25 cellular contexts compared by ENCODE assay signal in genomic region chr20:42192321-42192720, GRCh38.
"Had no signal": no experiment of that assay in that cellular context is flagged by ENCODE, and none has a peak within 500 bp of the region (broad histone marks: within the 10 kb centered on the region; RNA-seq: fewer than 3 reads in every experiment).

No MANE protein-coding gene starts in this region.

- H3K27me3 ChIP-seq: ascending aorta, brain microvascular endothelial cell, esophagus muscularis mucosa, left lung, right lobe of liver, thyroid gland, upper lobe of right lung had no signal

- H3K27ac Mint-ChIP-seq: activated CD8-positive, alpha-beta T cell treated with anti-CD3 and anti-CD28 coated beads, Interleukin-2, amount 10 ng/mL, durations not matched to agents 7 days and 5 days; activated naive CD4-positive, alpha-beta T cell treated with anti-CD3 and anti-CD28 coated beads, Interleukin-2, amount 50 U/mL, for 72 hours; naive B cell; stimulated activated naive CD8-positive, alpha-beta T cell treated with anti-CD3 and anti-CD28 coated beads, Interleukin-15, Interleukin-2, amounts not matched to agents 100 ng/mL and 50 ng/mL, for 24 hours had no signal

- H3K4me3 Mint-ChIP-seq: activated CD8-positive, alpha-beta T cell treated with anti-CD3 and anti-CD28 coated beads, Interleukin-2, amount 10 ng/mL, durations not matched to agents 7 days and 5 days; naive B cell; stimulated activated naive CD8-positive, alpha-beta T cell treated with anti-CD3 and anti-CD28 coated beads, Interleukin-15, Interleukin-2, amounts not matched to agents 100 ng/mL and 50 ng/mL, for 24 hours had no signal

- H3K4me1 Mint-ChIP-seq: naive B cell had no signal

- H3K36me3 Mint-ChIP-seq: naive B cell had no signal

- H3K4me3 ChIP-seq: ascending aorta, esophagus muscularis mucosa, left lung, lung, right lobe of liver, skin epidermis, thyroid gland, upper lobe of right lung had no signal

- DNase-seq: activated CD4-positive, alpha-beta T cell treated with anti-CD3 and anti-CD28 coated beads for 1 hour; activated CD4-positive, alpha-beta T cell treated with anti-CD3 and anti-CD28 coated beads, Interleukin-2, amount 50 U/mL, for 1 hour; activated CD8-positive, alpha-beta T cell treated with anti-CD3 and anti-CD28 coated beads, Interleukin-2, amount 10 ng/mL, durations not matched to agents 7 days and 5 days; brain microvascular endothelial cell; caudate nucleus; effector memory CD4-positive, alpha-beta T cell; hippocampal formation; kidney glomerular epithelial cell; left lung; naive B cell; nucleus accumbens; right lobe of liver; stimulated activated CD4-positive, alpha-beta T cell treated with anti-CD3 and anti-CD28 coated beads, Interleukin-1b, Interleukin-23, amount 100 ng/mL, for 48 hours; substantia nigra; thyroid gland; upper lobe of right lung had no signal

- H3K9me3 Mint-ChIP-seq: stimulated activated naive CD8-positive, alpha-beta T cell treated with anti-CD3 and anti-CD28 coated beads, Interleukin-15, Interleukin-2, amounts not matched to agents 100 ng/mL and 50 ng/mL, for 24 hours had no signal

- H3K9me3 ChIP-seq: ascending aorta, esophagus muscularis mucosa, left lung, right lobe of liver, thyroid gland, upper lobe of right lung had no signal

- H3K27ac ChIP-seq: ascending aorta, brain microvascular endothelial cell, esophagus muscularis mucosa, left lung, right lobe of liver, skin epidermis, thyroid gland, upper lobe of right lung had no signal

- H3K36me3 ChIP-seq: ascending aorta, brain microvascular endothelial cell, esophagus muscularis mucosa, left lung, right lobe of liver, thyroid gland, upper lobe of right lung had no signal

- ATAC-seq: activated CD8-positive, alpha-beta T cell treated with anti-CD3 and anti-CD28 coated beads, Interleukin-2, amount 10 ng/mL, durations not matched to agents 7 days and 5 days; activated naive CD4-positive, alpha-beta T cell treated with anti-CD3 and anti-CD28 coated beads, Interleukin-2, amount 50 U/mL, for 72 hours; left lung; right lobe of liver; upper lobe of right lung had no signal

- H3K4me1 ChIP-seq: ascending aorta, esophagus muscularis mucosa, left lung, right lobe of liver, thyroid gland, upper lobe of right lung had no signal

- H3K27me3 Mint-ChIP-seq: stimulated activated naive CD8-positive, alpha-beta T cell treated with anti-CD3 and anti-CD28 coated beads, Interleukin-15, Interleukin-2, amounts not matched to agents 100 ng/mL and 50 ng/mL, for 24 hours had no signal

- FAIRE-seq: colon, endothelial cell of umbilical vein, frontal cortex had no signal
